ENCODE assay signal across 22 cellular contexts in genomic region chr5:125609011-125609410, GRCh38.
"Had no signal": no experiment of that assay in that cellular context is flagged by ENCODE, and none has a peak within 500 bp of the region (broad histone marks: within the 10 kb centered on the region; RNA-seq: fewer than 3 reads in every experiment).

No MANE protein-coding gene starts in this region.

- H3K9me3 ChIP-seq: adrenal gland, breast epithelium had no signal

- H3K36me3 ChIP-seq: adrenal gland, breast epithelium had no signal

- H3K27me3 ChIP-seq: adrenal gland, breast epithelium had no signal

- H3K4me1 ChIP-seq: breast epithelium had no signal

- DNase-seq: activated CD4-positive, CD25-positive, alpha-beta regulatory T cell; activated CD8-positive, alpha-beta memory T cell treated with anti-CD3 and anti-CD28 coated beads, Interleukin-2, amount 50 U/mL, for 48 hours; activated CD8-positive, alpha-beta T cell treated with anti-CD3 and anti-CD28 coated beads for 36 hours; activated naive CD4-positive, alpha-beta T cell treated with anti-CD3 and anti-CD28 coated beads, Interleukin-2, amount 50 U/mL, for 16 hours; activated naive CD8-positive, alpha-beta T cell treated with anti-CD3 and anti-CD28 coated beads, Interleukin-2, amount 10 ng/mL, durations not matched to agents 7 days and 5 days; activated T-cell treated with anti-CD3 and anti-CD28 coated beads, Interleukin-2, amount 50 U/mL, for 1 hour; adrenal gland; aorta; caudate nucleus; Kasumi-1; KBM-7; NCI-H1048; NCI-H1930; NCI-H446; NCI-H524; PC-3; SHP77 treated with DMSO at 0.1 percent for 48 hours; T-cell; T-helper 2 cell; T1000 had no signal

- ATAC-seq: activated CD8-positive, alpha-beta T cell treated with anti-CD3 and anti-CD28 coated beads for 36 hours; PC-3; T-cell had no signal

- H3K4me3 ChIP-seq: adrenal gland, breast epithelium had no signal

- H3K27ac ChIP-seq: adrenal gland, breast epithelium, VCaP had no signal
